Comparison of ENCODE assay signal across 19 cellular contexts in the genomic region with DNA sequence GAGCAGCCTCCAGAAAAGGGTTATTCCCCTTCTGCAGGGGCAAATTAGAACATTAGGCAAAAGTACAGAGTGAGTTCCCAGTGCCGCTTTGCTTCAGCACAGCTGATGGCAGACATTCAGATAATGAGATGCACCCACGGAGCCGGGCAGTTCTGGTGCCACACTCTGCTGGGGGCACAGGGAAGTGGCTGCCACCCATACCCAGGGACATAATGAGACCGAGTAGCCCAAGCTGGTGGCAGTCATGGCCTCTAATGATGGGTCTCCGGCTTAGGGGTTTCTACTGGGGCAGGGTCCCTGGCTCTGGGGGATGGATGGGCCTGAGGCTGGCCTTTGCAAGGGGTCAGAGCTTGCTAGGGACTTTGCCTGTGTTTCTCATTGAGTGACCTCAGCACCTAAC. TPM values are rescaled to one million over a fixed set of nuclear protein-coding genes. Genes with fewer than 3 reads are reported as not detected.
"Had no signal": no experiment of that assay in that cellular context is flagged by ENCODE, and none has a peak within 500 bp of the region (broad histone marks: within the 10 kb centered on the region; RNA-seq: fewer than 3 reads in every experiment).

No MANE protein-coding gene starts in this region.

- H3K4me1 ChIP-seq: breast epithelium had no signal

- H3K9me3 Mint-ChIP-seq: activated CD4-positive, alpha-beta memory T cell treated with anti-CD3 and anti-CD28 coated beads for 36 hours; activated naive CD4-positive, alpha-beta T cell treated with anti-CD3 and anti-CD28 coated beads for 36 hours; activated T-helper 17 cell treated with anti-CD3 and anti-CD28 coated beads, Interleukin-2, amount 50 U/mL, for 72 hours; natural killer cell treated with Interleukin-12 subunit alpha and Interleukin-12 subunit beta and Interleukin-15 and Interleukin-18, amount 100 ng/mL, for 72 hours had no signal

- H3K27ac Mint-ChIP-seq: activated CD4-positive, alpha-beta memory T cell treated with anti-CD3 and anti-CD28 coated beads for 36 hours; activated CD4-positive, alpha-beta T cell treated with anti-CD3 and anti-CD28 coated beads for 36 hours; activated naive CD4-positive, alpha-beta T cell treated with anti-CD3 and anti-CD28 coated beads for 36 hours; activated T-helper 17 cell treated with anti-CD3 and anti-CD28 coated beads, Interleukin-2, amount 50 U/mL, for 72 hours; natural killer cell treated with Interleukin-12 subunit alpha and Interleukin-12 subunit beta and Interleukin-15 and Interleukin-18, amount 100 ng/mL, for 72 hours had no signal

- DNase-seq: activated CD4-positive, alpha-beta memory T cell treated with anti-CD3 and anti-CD28 coated beads for 36 hours; activated naive CD4-positive, alpha-beta T cell treated with anti-CD3 and anti-CD28 coated beads for 36 hours; activated T-cell treated with anti-CD3 and anti-CD28 coated beads for 4 hours; cerebellar nuclear complex; effector CD8-positive, alpha-beta T cell; heart right ventricle; kidney glomerular epithelial cell; stimulated activated CD4-positive, alpha-beta T cell treated with anti-CD3 and anti-CD28 coated beads, Interleukin-2, amount 100 ng/mL, for 24 hours; stimulated activated naive CD4-positive, alpha-beta T cell treated with Interleukin-2 at 50 U/mL for 16 hours; substantia nigra; SW 1271; T-helper 2 cell had no signal

- H3K9me3 ChIP-seq: breast epithelium, gastrocnemius medialis, heart right ventricle, transverse colon had no signal

- H3K4me1 Mint-ChIP-seq: activated CD4-positive, alpha-beta T cell treated with anti-CD3 and anti-CD28 coated beads for 36 hours; activated T-helper 17 cell treated with anti-CD3 and anti-CD28 coated beads, Interleukin-2, amount 50 U/mL, for 72 hours had no signal

- H3K4me3 Mint-ChIP-seq: activated CD4-positive, alpha-beta memory T cell treated with anti-CD3 and anti-CD28 coated beads for 36 hours; activated CD4-positive, alpha-beta T cell treated with anti-CD3 and anti-CD28 coated beads for 36 hours; activated naive CD4-positive, alpha-beta T cell treated with anti-CD3 and anti-CD28 coated beads for 36 hours; activated T-helper 17 cell treated with anti-CD3 and anti-CD28 coated beads, Interleukin-2, amount 50 U/mL, for 72 hours; natural killer cell treated with Interleukin-12 subunit alpha and Interleukin-12 subunit beta and Interleukin-15 and Interleukin-18, amount 100 ng/mL, for 72 hours had no signal

- H3K36me3 ChIP-seq: breast epithelium, gastrocnemius medialis, heart right ventricle, transverse colon had no signal

- H3K27me3 ChIP-seq: breast epithelium, gastrocnemius medialis, transverse colon had no signal

- H3K27ac ChIP-seq: breast epithelium, gastrocnemius medialis, heart right ventricle, transverse colon had no signal

- H3K36me3 Mint-ChIP-seq: activated CD4-positive, alpha-beta memory T cell treated with anti-CD3 and anti-CD28 coated beads for 36 hours; natural killer cell treated with Interleukin-12 subunit alpha and Interleukin-12 subunit beta and Interleukin-15 and Interleukin-18, amount 100 ng/mL, for 72 hours had no signal

- ATAC-seq: activated CD4-positive, alpha-beta T cell treated with anti-CD3 and anti-CD28 coated beads for 36 hours; activated T-helper 17 cell treated with anti-CD3 and anti-CD28 coated beads, Interleukin-2, amount 50 U/mL, for 72 hours; esophagus mucosa; gastrocnemius medialis; heart right ventricle; natural killer cell treated with Interleukin-12 subunit alpha and Interleukin-12 subunit beta and Interleukin-15 and Interleukin-18, amount 100 ng/mL, for 72 hours had no signal

- H3K4me3 ChIP-seq: breast epithelium, gastrocnemius medialis, heart right ventricle, transverse colon had no signal

RNA-seq across cellular contexts. Expression of a gene that starts 26.2 kb away (rescaled TPM):
- total RNA-seq: activated CD4-positive, alpha-beta memory T cell treated with anti-CD3 and anti-CD28 coated beads for 36 hours; activated CD4-positive, alpha-beta T cell treated with anti-CD3 and anti-CD28 coated beads for 36 hours; activated naive CD4-positive, alpha-beta T cell treated with anti-CD3 and anti-CD28 coated beads for 36 hours; activated T-helper 17 cell treated with anti-CD3 and anti-CD28 coated beads, Interleukin-2, amount 50 U/mL, for 72 hours had no signal
